In genomic region chr20:44885392-44886275, GRCh38 we compare ENCODE assay signal across 1 cellular context.
TF ChIP-seq lines count a peak whose summit lies in the region.

Gene YWHAB (plus strand): TSS chr20:44885705. CDS start chr20:44901534, 15,829 bp downstream.

TF ChIP-seq in HepG2, 621 proteins besides CTCF, POLR2A, EP300 and RAD21 (continued from another document and continues in another):
- TF ChIP-seq ZBTB46 (CRISPR knock-in tag; IDR thresholded peaks at IDR 0.05; ENCODE audit: borderline replicate concordance) (no peak), HNRNPLL (IDR thresholded peaks at IDR 0.05; ENCODE audit: low read depth, low read length, poor library complexity, severe bottlenecking) (peak; percentile 98), RBM22 (optimal IDR thresholded peaks at IDR 0.05; ENCODE audit: low read length) (no peak), NFE2L2 (IDR thresholded peaks at IDR 0.05; ENCODE audit: low read length) (peak; percentile 2; the same call in 1 of the 2 replicates), ZNF660 (CRISPR knock-in tag; IDR thresholded peaks at IDR 0.05; ENCODE audit: borderline replicate concordance, low read depth) (no peak), TFE3 (CRISPR knock-in tag; IDR thresholded peaks at IDR 0.05) (peak; percentile 79), NFIC (IDR thresholded peaks at IDR 0.05; ENCODE audit: low read length) (no peak), PRMT3 (CRISPR knock-in tag; IDR thresholded peaks at IDR 0.05; ENCODE audit: borderline replicate concordance, low read depth) (no peak), SSRP1 (CRISPR knock-in tag; IDR thresholded peaks at IDR 0.05) (no peak), ZZZ3 (CRISPR knock-in tag; IDR thresholded peaks at IDR 0.05; ENCODE audit: borderline replicate concordance) (no peak; the same call in 1 of the 2 replicates), EEA1 (CRISPR knock-in tag; IDR thresholded peaks at IDR 0.05; ENCODE audit: borderline replicate concordance) (peak; percentile 96; the same call in 1 of the 2 replicates), STAG1 (CRISPR knock-in tag; IDR thresholded peaks at IDR 0.05) (no peak), FLYWCH1 (CRISPR knock-in tag; IDR thresholded peaks at IDR 0.05) (no peak), ATF7 (IDR thresholded peaks at IDR 0.05) (no peak), ATF7 (CRISPR knock-in tag; IDR thresholded peaks at IDR 0.05) (no peak), ZNF768 (CRISPR knock-in tag; IDR thresholded peaks at IDR 0.05) (peak; percentile 82), ZNF878 (CRISPR knock-in tag; IDR thresholded peaks at IDR 0.05) (peak; percentile 57; the same call in 1 of the 2 replicates), ZNF670 (CRISPR knock-in tag; IDR thresholded peaks at IDR 0.05; ENCODE audit: borderline replicate concordance) (0 out of 2 replicates have a peak, but pooled peaks have one; percentile 19), NFRKB (IDR thresholded peaks at IDR 0.05) (no peak), GABPA (IDR thresholded peaks at IDR 0.05; ENCODE audit: low read depth, low read length) (peak; percentile 79), GABPA (CRISPR knock-in tag; IDR thresholded peaks at IDR 0.05; ENCODE audit: low read depth) (peak; percentile 93), TCF7 (IDR thresholded peaks at IDR 0.05; ENCODE audit: low read depth) (no peak), REXO4 (CRISPR knock-in tag; IDR thresholded peaks at IDR 0.05; ENCODE audit: borderline replicate concordance) (0 out of 2 replicates have a peak, but pooled peaks have one; percentile 46), ZFP36 (IDR thresholded peaks at IDR 0.05; ENCODE audit: borderline replicate concordance, low read depth, low read length, partially characterized antibody) (no peak), NPAS2 (CRISPR knock-in tag; IDR thresholded peaks at IDR 0.05; ENCODE audit: borderline replicate concordance) (no peak), NFE2L1 (CRISPR knock-in tag; IDR thresholded peaks at IDR 0.05; ENCODE audit: borderline replicate concordance) (no peak), TRIM24 (CRISPR knock-in tag; IDR thresholded peaks at IDR 0.05) (0 out of 2 replicates have a peak, but pooled peaks have one; percentile 9), FOXK2 (IDR thresholded peaks at IDR 0.05) (no peak), ZNF160 (CRISPR knock-in tag; IDR thresholded peaks at IDR 0.05) (peak; percentile 96), FOXO1 (CRISPR knock-in tag; IDR thresholded peaks at IDR 0.05) (peak; percentile 10), ZKSCAN1 (IDR thresholded peaks at IDR 0.05; ENCODE audit: low read length) (no peak), ZNF17 (CRISPR knock-in tag; IDR thresholded peaks at IDR 0.05) (no peak), TOE1 (CRISPR knock-in tag; IDR thresholded peaks at IDR 0.05) (no peak), ZNF557 (CRISPR knock-in tag; IDR thresholded peaks at IDR 0.05) (no peak; the same call in 1 of the 2 replicates), CREBL2 (CRISPR knock-in tag; IDR thresholded peaks at IDR 0.05; ENCODE audit: borderline replicate concordance) (no peak), CEBPZ (IDR thresholded peaks at IDR 0.05; ENCODE audit: low read length) (no peak)
- TF ChIP-seq, protein P1, sequence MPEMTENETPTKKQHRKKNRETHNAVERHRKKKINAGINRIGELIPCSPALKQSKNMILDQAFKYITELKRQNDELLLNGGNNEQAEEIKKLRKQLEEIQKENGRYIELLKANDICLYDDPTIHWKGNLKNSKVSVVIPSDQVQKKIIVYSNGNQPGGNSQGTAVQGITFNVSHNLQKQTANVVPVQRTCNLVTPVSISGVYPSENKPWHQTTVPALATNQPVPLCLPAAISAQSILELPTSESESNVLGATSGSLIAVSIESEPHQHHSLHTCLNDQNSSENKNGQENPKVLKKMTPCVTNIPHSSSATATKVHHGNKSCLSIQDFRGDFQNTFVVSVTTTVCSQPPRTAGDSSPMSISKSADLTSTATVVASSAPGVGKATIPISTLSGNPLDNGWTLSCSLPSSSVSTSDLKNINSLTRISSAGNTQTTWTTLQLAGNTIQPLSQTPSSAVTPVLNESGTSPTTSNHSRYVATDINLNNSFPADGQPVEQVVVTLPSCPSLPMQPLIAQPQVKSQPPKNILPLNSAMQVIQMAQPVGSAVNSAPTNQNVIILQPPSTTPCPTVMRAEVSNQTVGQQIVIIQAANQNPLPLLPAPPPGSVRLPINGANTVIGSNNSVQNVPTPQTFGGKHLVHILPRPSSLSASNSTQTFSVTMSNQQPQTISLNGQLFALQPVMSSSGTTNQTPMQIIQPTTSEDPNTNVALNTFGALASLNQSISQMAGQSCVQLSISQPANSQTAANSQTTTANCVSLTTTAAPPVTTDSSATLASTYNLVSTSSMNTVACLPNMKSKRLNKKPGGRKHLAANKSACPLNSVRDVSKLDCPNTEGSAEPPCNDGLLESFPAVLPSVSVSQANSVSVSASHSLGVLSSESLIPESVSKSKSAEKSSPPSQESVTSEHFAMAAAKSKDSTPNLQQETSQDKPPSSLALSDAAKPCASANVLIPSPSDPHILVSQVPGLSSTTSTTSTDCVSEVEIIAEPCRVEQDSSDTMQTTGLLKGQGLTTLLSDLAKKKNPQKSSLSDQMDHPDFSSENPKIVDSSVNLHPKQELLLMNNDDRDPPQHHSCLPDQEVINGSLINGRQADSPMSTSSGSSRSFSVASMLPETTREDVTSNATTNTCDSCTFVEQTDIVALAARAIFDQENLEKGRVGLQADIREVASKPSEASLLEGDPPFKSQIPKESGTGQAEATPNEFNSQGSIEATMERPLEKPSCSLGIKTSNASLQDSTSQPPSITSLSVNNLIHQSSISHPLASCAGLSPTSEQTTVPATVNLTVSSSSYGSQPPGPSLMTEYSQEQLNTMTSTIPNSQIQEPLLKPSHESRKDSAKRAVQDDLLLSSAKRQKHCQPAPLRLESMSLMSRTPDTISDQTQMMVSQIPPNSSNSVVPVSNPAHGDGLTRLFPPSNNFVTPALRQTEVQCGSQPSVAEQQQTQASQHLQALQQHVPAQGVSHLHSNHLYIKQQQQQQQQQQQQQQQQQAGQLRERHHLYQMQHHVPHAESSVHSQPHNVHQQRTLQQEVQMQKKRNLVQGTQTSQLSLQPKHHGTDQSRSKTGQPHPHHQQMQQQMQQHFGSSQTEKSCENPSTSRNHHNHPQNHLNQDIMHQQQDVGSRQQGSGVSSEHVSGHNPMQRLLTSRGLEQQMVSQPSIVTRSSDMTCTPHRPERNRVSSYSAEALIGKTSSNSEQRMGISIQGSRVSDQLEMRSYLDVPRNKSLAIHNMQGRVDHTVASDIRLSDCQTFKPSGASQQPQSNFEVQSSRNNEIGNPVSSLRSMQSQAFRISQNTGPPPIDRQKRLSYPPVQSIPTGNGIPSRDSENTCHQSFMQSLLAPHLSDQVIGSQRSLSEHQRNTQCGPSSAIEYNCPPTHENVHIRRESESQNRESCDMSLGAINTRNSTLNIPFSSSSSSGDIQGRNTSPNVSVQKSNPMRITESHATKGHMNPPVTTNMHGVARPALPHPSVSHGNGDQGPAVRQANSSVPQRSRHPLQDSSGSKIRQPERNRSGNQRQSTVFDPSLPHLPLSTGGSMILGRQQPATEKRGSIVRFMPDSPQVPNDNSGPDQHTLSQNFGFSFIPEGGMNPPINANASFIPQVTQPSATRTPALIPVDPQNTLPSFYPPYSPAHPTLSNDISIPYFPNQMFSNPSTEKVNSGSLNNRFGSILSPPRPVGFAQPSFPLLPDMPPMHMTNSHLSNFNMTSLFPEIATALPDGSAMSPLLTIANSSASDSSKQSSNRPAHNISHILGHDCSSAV (CRISPR knock-in tag; IDR thresholded peaks at IDR 0.05; ENCODE audit: borderline replicate concordance), result no peak
- TF ChIP-seq, protein P2, sequence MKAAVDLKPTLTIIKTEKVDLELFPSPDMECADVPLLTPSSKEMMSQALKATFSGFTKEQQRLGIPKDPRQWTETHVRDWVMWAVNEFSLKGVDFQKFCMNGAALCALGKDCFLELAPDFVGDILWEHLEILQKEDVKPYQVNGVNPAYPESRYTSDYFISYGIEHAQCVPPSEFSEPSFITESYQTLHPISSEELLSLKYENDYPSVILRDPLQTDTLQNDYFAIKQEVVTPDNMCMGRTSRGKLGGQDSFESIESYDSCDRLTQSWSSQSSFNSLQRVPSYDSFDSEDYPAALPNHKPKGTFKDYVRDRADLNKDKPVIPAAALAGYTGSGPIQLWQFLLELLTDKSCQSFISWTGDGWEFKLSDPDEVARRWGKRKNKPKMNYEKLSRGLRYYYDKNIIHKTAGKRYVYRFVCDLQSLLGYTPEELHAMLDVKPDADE (CRISPR knock-in tag; IDR thresholded peaks at IDR 0.05), result 0 out of 2 replicates have a peak, but pooled peaks have one; percentile 59
- TF ChIP-seq, protein P3, sequence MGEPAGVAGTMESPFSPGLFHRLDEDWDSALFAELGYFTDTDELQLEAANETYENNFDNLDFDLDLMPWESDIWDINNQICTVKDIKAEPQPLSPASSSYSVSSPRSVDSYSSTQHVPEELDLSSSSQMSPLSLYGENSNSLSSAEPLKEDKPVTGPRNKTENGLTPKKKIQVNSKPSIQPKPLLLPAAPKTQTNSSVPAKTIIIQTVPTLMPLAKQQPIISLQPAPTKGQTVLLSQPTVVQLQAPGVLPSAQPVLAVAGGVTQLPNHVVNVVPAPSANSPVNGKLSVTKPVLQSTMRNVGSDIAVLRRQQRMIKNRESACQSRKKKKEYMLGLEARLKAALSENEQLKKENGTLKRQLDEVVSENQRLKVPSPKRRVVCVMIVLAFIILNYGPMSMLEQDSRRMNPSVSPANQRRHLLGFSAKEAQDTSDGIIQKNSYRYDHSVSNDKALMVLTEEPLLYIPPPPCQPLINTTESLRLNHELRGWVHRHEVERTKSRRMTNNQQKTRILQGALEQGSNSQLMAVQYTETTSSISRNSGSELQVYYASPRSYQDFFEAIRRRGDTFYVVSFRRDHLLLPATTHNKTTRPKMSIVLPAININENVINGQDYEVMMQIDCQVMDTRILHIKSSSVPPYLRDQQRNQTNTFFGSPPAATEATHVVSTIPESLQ (CRISPR knock-in tag; conservative IDR thresholded peaks at IDR 0.05), result no peak; the same call in none of the 2 replicates
